ENCODE assay signal across 9 cellular contexts in the genomic region with DNA sequence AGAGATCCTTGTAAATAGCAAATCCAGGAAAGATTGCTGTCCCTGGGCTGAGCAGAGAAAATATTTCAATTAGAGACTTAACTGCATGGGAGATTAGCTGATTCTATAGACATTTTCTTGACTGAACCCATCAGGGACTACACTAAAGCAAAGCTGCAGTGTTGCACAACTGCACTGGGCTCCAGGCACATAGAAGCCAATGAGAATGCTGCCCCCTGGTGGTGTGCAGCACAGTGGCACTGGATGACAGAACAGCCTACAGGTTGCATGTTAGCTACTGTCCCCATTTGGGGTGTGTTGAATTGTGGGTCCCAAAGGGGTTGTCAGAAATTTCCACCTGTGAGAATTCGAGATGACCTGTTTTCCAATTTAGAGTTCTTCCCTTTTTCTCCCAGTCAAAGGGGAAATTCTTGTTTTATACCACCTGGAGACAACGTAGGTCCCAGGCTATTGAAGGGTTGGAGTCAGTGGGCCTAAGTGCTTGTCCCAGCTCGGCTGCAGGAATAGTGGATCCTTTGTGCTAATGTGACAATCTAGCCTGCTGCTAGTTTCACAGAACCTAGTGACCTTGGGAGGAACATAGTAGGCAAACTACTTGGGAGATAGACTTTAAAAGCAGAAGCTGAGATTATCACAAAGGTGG.
DNase-seq lines count a peak whose midpoint lies in the region; ATAC-seq and TF ChIP-seq lines count a peak whose summit lies in the region.
"Had no signal": no experiment of that assay in that cellular context is flagged by ENCODE, and none has a peak within 500 bp of the region (broad histone marks: within the 10 kb centered on the region; RNA-seq: fewer than 3 reads in every experiment).

No MANE protein-coding gene starts in this region.

- H3K36me3 ChIP-seq in SU-DHL-6 (ENCODE audit: low read length) (no peaks in the 10 kb centered on the region), breast epithelium (no peaks in the 10 kb centered on the region)

- TF ChIP-seq CTCF in SU-DHL-6 (IDR thresholded peaks at IDR 0.05; ENCODE audit: insufficient read depth, low read length, poor library complexity, severe bottlenecking) (peak; percentile 78), breast epithelium (IDR thresholded peaks at IDR 0.05) (peak; percentile 36 to 58 (median 52))

- intact Hi-C loops in breast epithelium (cut with DNase I; ENCODE audit: low total_unique reads) (no loop called here), left colon (cut with DNase I, micrococcal nuclease) (no loop called here)

- H3K27me3 ChIP-seq in SU-DHL-6 (ENCODE audit: low read length) (no peaks in the 10 kb centered on the region), breast epithelium (peaks cover 0 to 5% of the 10 kb centered on the region in 2 donors)

- H3K9me2 ChIP-seq in SU-DHL-6 (replicated peaks; ENCODE audit: insufficient read depth, low read length) = no peaks in the 10 kb centered on the region

- no peaks in the 10 kb centered on the region for H3K4me1 ChIP-seq in breast epithelium

- H3K4me3 ChIP-seq in SU-DHL-6 (ENCODE audit: insufficient read depth, low read length, poor library complexity, severe bottlenecking) (no peak overlapping the region), breast epithelium (no peak overlapping the region)

- H3K79me2 ChIP-seq in SU-DHL-6 (ENCODE audit: insufficient read depth, low read length) = no peaks in the 10 kb centered on the region

- H2AFZ ChIP-seq in SU-DHL-6 (ENCODE audit: low read depth, low read length, severe bottlenecking) = no peak overlapping the region

- H3K9me3 ChIP-seq in SU-DHL-6 (ENCODE audit: insufficient read depth, low read length) (no peaks in the 10 kb centered on the region), breast epithelium (no peaks in the 10 kb centered on the region)

- H3F3A ChIP-seq in SU-DHL-6 (ENCODE audit: insufficient read depth) = no peaks in the 10 kb centered on the region

- H3K9ac ChIP-seq in SU-DHL-6 (ENCODE audit: low read length) = no peak overlapping the region

- H4K20me1 ChIP-seq in SU-DHL-6 (ENCODE audit: low read depth, low read length) = no peaks in the 10 kb centered on the region

- DNase-seq in NCI-H2029 (lab: John Stamatoyannopoulos, UW) = peak; percentile 28
- no peak for DNase-seq in NCI-H2029 treated with DMSO at 0.1 percent for 48 hours (lab: John Stamatoyannopoulos, UW)
- peak; percentile 58 for DNase-seq in NAMALWA (ENCODE audit: low spot score)
- peak; percentile 26 to 62 for DNase-seq in breast epithelium (ENCODE audit: low spot score in 2 of 2)
- peak; percentile 59 to 71 for DNase-seq in left colon
- peak; percentile 3 for DNase-seq in stimulated activated CD8-positive, alpha-beta memory T cell treated with anti-CD3 and anti-CD28 coated beads, Interleukin-12 subunit alpha, Interleukin-12 subunit beta, amount 100 ng/mL, for 24 hours (ENCODE audit: extremely low read depth)

- H3K27ac ChIP-seq in SU-DHL-6 (ENCODE audit: low read depth, low read length) = no peak overlapping the region
- H3K27ac ChIP-seq in breast epithelium = no peak overlapping the region

- TF ChIP-seq POLR2A in breast epithelium (IDR thresholded peaks at IDR 0.05) = no peak

- ATAC-seq in left colon (peak; percentile 92), HG03039 (IDR thresholded peaks at IDR 0.05; ENCODE audit: unreplicated experiment) (no peak)
- ATAC-seq: effector memory CD8-positive, alpha-beta T cell had no signal

- H3K4me2 ChIP-seq in SU-DHL-6 (ENCODE audit: low read depth, low read length, poor library complexity, severe bottlenecking) = no peak overlapping the region
